In genomic region chr12:29012673-29013072, GRCh38 we compare ENCODE assay signal across 20 cellular contexts.
"Had no signal": no experiment of that assay in that cellular context is flagged by ENCODE, and none has a peak within 500 bp of the region (broad histone marks: within the 10 kb centered on the region; RNA-seq: fewer than 3 reads in every experiment).

No MANE protein-coding gene starts in this region.

- H3K4me1 Mint-ChIP-seq: activated CD4-positive, alpha-beta T cell treated with anti-CD3 and anti-CD28 coated beads, Interleukin-2, amount 10 ng/mL, durations not matched to agents 7 days and 5 days; activated naive CD4-positive, alpha-beta T cell treated with anti-CD3 and anti-CD28 coated beads, Interleukin-2, amount 50 U/mL, for 24 hours; brain; memory B cell; stimulated activated naive CD8-positive, alpha-beta T cell treated with anti-CD3 and anti-CD28 coated beads, Interleukin-15, amount 100 ng/mL, for 72 hours had no signal

- H3K27ac ChIP-seq: heart right ventricle, ovary, psoas muscle, right atrium auricular region, tibial nerve, WERI-Rb-1 had no signal

- H3K36me3 ChIP-seq: heart right ventricle, ovary, right atrium auricular region, tibial nerve, WERI-Rb-1 had no signal

- H3K4me3 Mint-ChIP-seq: activated CD4-positive, alpha-beta T cell treated with anti-CD3 and anti-CD28 coated beads, Interleukin-2, amount 10 ng/mL, durations not matched to agents 7 days and 5 days; activated CD8-positive, alpha-beta T cell treated with anti-CD3 and anti-CD28 coated beads, Interleukin-2, amount 10 ng/mL, durations not matched to agents 7 days and 5 days; activated naive CD4-positive, alpha-beta T cell treated with anti-CD3 and anti-CD28 coated beads, Interleukin-2, amount 50 U/mL, for 24 hours; activated T-helper 1 cell treated with anti-CD3 and anti-CD28 coated beads, Interleukin-12 subunit alpha, Interleukin-12 subunit beta, Interleukin-2, Interleukin-4 antibody, amounts not matched to agents 30 ng/mL and 10 ng/mL and 1 ng/mL, durations not matched to agents 14 hours and 24 hours and 36 hours; brain; memory B cell; natural killer cell treated with Interleukin-12 subunit alpha and Interleukin-12 subunit beta and Interleukin-15 and Interleukin-18, amount 100 ng/mL, for 72 hours; stimulated activated naive CD8-positive, alpha-beta T cell treated with anti-CD3 and anti-CD28 coated beads, Interleukin-15, amount 100 ng/mL, for 72 hours had no signal

- ATAC-seq: activated CD8-positive, alpha-beta T cell treated with anti-CD3 and anti-CD28 coated beads, Interleukin-2, amount 10 ng/mL, durations not matched to agents 7 days and 5 days; heart right ventricle; left cardiac atrium; psoas muscle; stimulated activated naive CD8-positive, alpha-beta T cell treated with anti-CD3 and anti-CD28 coated beads, Interleukin-15, amount 100 ng/mL, for 72 hours had no signal

- DNase-seq: activated CD4-positive, alpha-beta T cell treated with anti-CD3 and anti-CD28 coated beads, Interleukin-2, amount 10 ng/mL, durations not matched to agents 7 days and 5 days; activated CD4-positive, CD25-positive, alpha-beta regulatory T cell treated with anti-CD3 and anti-CD28 coated beads, Interleukin-2, amount 50 U/mL, for 72 hours; activated CD8-positive, alpha-beta T cell treated with anti-CD3 and anti-CD28 coated beads, Interleukin-2, amount 10 ng/mL, durations not matched to agents 7 days and 5 days; activated gamma-delta T cell treated with Interleukin-2 at 50 U/mL for 16 hours; aorta; heart right ventricle; islet precursor cell; left cardiac atrium; ovary; psoas muscle; stimulated activated CD4-positive, alpha-beta T cell treated with anti-CD3 and anti-CD28 coated beads, Interleukin-4, amount 100 ng/mL, for 4 hours; stimulated activated naive CD8-positive, alpha-beta T cell treated with anti-CD3 and anti-CD28 coated beads, Interleukin-15, amount 100 ng/mL, for 72 hours; WERI-Rb-1 had no signal

- H3K27ac Mint-ChIP-seq: activated CD4-positive, alpha-beta T cell treated with anti-CD3 and anti-CD28 coated beads, Interleukin-2, amount 10 ng/mL, durations not matched to agents 7 days and 5 days; activated CD8-positive, alpha-beta T cell treated with anti-CD3 and anti-CD28 coated beads, Interleukin-2, amount 10 ng/mL, durations not matched to agents 7 days and 5 days; activated naive CD4-positive, alpha-beta T cell treated with anti-CD3 and anti-CD28 coated beads, Interleukin-2, amount 50 U/mL, for 24 hours; activated T-helper 1 cell treated with anti-CD3 and anti-CD28 coated beads, Interleukin-12 subunit alpha, Interleukin-12 subunit beta, Interleukin-2, Interleukin-4 antibody, amounts not matched to agents 30 ng/mL and 10 ng/mL and 1 ng/mL, durations not matched to agents 14 hours and 24 hours and 36 hours; brain; memory B cell; natural killer cell treated with Interleukin-12 subunit alpha and Interleukin-12 subunit beta and Interleukin-15 and Interleukin-18, amount 100 ng/mL, for 72 hours; stimulated activated naive CD8-positive, alpha-beta T cell treated with anti-CD3 and anti-CD28 coated beads, Interleukin-15, amount 100 ng/mL, for 72 hours had no signal

- H3K27me3 ChIP-seq: heart right ventricle, ovary, right atrium auricular region, tibial nerve had no signal

- H3K27me3 Mint-ChIP-seq: activated CD4-positive, alpha-beta T cell treated with anti-CD3 and anti-CD28 coated beads, Interleukin-2, amount 10 ng/mL, durations not matched to agents 7 days and 5 days had no signal

- H3K9me3 Mint-ChIP-seq: activated CD4-positive, alpha-beta T cell treated with anti-CD3 and anti-CD28 coated beads, Interleukin-2, amount 10 ng/mL, durations not matched to agents 7 days and 5 days; activated naive CD4-positive, alpha-beta T cell treated with anti-CD3 and anti-CD28 coated beads, Interleukin-2, amount 50 U/mL, for 24 hours; activated T-helper 1 cell treated with anti-CD3 and anti-CD28 coated beads, Interleukin-12 subunit alpha, Interleukin-12 subunit beta, Interleukin-2, Interleukin-4 antibody, amounts not matched to agents 30 ng/mL and 10 ng/mL and 1 ng/mL, durations not matched to agents 14 hours and 24 hours and 36 hours; brain; memory B cell; natural killer cell treated with Interleukin-12 subunit alpha and Interleukin-12 subunit beta and Interleukin-15 and Interleukin-18, amount 100 ng/mL, for 72 hours; stimulated activated naive CD8-positive, alpha-beta T cell treated with anti-CD3 and anti-CD28 coated beads, Interleukin-15, amount 100 ng/mL, for 72 hours had no signal

- H3K4me3 ChIP-seq: heart right ventricle, ovary, psoas muscle, right atrium auricular region, tibial nerve had no signal

- H3K4me1 ChIP-seq: heart right ventricle, psoas muscle, right atrium auricular region, tibial nerve had no signal

- H3K36me3 Mint-ChIP-seq: activated naive CD4-positive, alpha-beta T cell treated with anti-CD3 and anti-CD28 coated beads, Interleukin-2, amount 50 U/mL, for 24 hours; brain; memory B cell; natural killer cell treated with Interleukin-12 subunit alpha and Interleukin-12 subunit beta and Interleukin-15 and Interleukin-18, amount 100 ng/mL, for 72 hours had no signal

- H3K9me3 ChIP-seq: heart right ventricle, ovary, psoas muscle, right atrium auricular region, tibial nerve had no signal
